9 cellular contexts compared by ENCODE assay signal in the genomic region with DNA sequence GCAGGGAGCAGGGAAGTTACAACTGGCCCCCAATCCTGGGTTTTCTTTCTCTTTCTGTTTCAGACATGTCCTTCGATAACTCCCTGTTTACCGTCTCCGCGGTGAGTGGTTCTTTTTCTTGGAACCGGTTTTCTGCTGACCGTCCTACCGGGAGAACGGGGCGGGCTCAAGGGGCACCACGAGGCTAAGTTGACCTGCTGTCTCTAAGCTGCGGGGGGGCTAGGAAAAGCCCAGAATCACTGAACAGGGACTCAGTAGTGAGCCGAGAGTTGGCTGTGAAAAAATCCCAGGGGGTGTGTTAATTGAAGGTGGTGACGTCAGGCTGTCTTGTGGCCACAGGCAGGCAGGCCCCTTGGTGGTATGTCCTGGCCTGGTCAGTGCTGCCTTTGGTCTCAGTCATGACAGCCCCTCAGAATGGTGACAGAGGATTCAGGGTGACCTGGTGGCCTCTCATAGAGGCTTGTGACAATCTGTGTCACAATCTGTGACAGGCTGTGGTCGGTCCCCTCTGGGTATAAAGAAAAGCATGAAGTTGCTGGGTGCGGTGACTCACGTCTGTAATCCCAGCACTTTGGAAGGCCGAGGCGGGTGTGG. TPM values are rescaled to one million over a fixed set of nuclear protein-coding genes. Genes with fewer than 3 reads are reported as not detected.
DNase-seq lines count a peak whose midpoint lies in the region; ATAC-seq and TF ChIP-seq lines count a peak whose summit lies in the region.
"Had no signal": no experiment of that assay in that cellular context is flagged by ENCODE, and none has a peak within 500 bp of the region (broad histone marks: within the 10 kb centered on the region; RNA-seq: fewer than 3 reads in every experiment).

No MANE protein-coding gene starts in this region.

- ATAC-seq in GM23338 (no peak), GM18498 (IDR thresholded peaks at IDR 0.05; ENCODE audit: unreplicated experiment) (no peak)

- no peaks in the 10 kb centered on the region for H3K9me3 ChIP-seq in SJSA1 (replicated peaks)

- DNase-seq in GM23338 (ENCODE audit: low spot score), result no peak
- DNase-seq in SJSA1 (ENCODE audit: low read depth in 1 of 2, low spot score in 2 of 2), result peak; percentile 50 to 59
- DNase-seq in fibroblast of villous mesenchyme (ENCODE audit: low read depth), result peak; percentile 81
- peak; percentile 76 for DNase-seq in renal cortical epithelial cell (ENCODE audit: low read depth)
- DNase-seq in DMS153 (lab: John Stamatoyannopoulos, UW), result no peak
- DNase-seq in NCI-H524 treated with DMSO at 0.1 percent for 48 hours (lab: John Stamatoyannopoulos, UW), result no peak
- DNase-seq in dermis blood vessel endothelial cell, result no peak

- H3K4me1 ChIP-seq in GM23338 (ENCODE audit: insufficient read depth) (no peaks in the 10 kb centered on the region), SJSA1 (replicated peaks) (peaks cover 16% of the 10 kb centered on the region)

- no peaks in the 10 kb centered on the region for H4K20me1 ChIP-seq in GM23338 (replicated peaks; ENCODE audit: insufficient read depth)

- peaks cover 8% of the 10 kb centered on the region for H3K4me1 Mint-ChIP-seq in GM23338

- peaks cover 10% of the 10 kb centered on the region for H3K27me3 Mint-ChIP-seq in GM23338 (ENCODE audit: insufficient read depth, low read depth, poor library complexity)
- H3K27me3 Mint-ChIP-seq: activated naive CD8-positive, alpha-beta T cell had no signal

- H3K4me3 ChIP-seq in GM23338 (no peak overlapping the region), SJSA1 (no peak overlapping the region), fibroblast of villous mesenchyme (ENCODE audit: low read depth, low read length) (no peak overlapping the region)

- H3K79me2 ChIP-seq in GM23338 (replicated peaks; ENCODE audit: insufficient read depth), result no peaks in the 10 kb centered on the region

- TF ChIP-seq CTCF in GM23338 (conservative IDR thresholded peaks at IDR 0.05; ENCODE audit: low read depth in 2 of 2) (no peak), fibroblast of villous mesenchyme (IDR thresholded peaks at IDR 0.05; ENCODE audit: insufficient read depth, low read depth, low read length) (no peak)

- no peak overlapping the region for H3K4me2 ChIP-seq in GM23338

- no peaks in the 10 kb centered on the region for H3K36me3 Mint-ChIP-seq in GM23338 (ENCODE audit: low read depth)
- H3K36me3 Mint-ChIP-seq: activated naive CD8-positive, alpha-beta T cell had no signal

- H3K9me3 Mint-ChIP-seq in GM23338, result no peaks in the 10 kb centered on the region; the same call in 2 of the 3 replicates

- H3K9me2 ChIP-seq in GM23338 (ENCODE audit: insufficient read depth), result no peaks in the 10 kb centered on the region; the same call in 1 of the 2 replicates

- H3K27ac Mint-ChIP-seq in GM23338, result no peak overlapping the region
- H3K27ac Mint-ChIP-seq: activated naive CD8-positive, alpha-beta T cell had no signal

- H3K27ac ChIP-seq in GM23338 (ENCODE audit: low read depth) (no peak overlapping the region), SJSA1 (no peak overlapping the region)

- no peaks in the 10 kb centered on the region for H3K27me3 ChIP-seq in GM23338 (ENCODE audit: insufficient read depth)
- no peaks in the 10 kb centered on the region for H3K27me3 ChIP-seq in SJSA1 (replicated peaks)

- 0 out of 2 replicates have a peak, but pooled peaks cover 3% of the 10 kb centered on the region for H3F3A ChIP-seq in GM23338 (replicated peaks; ENCODE audit: low read depth)

- H2AFZ ChIP-seq in GM23338, result peak overlapping the region; percentile 23; the same call in 1 of the 2 replicates

- H3K36me3 ChIP-seq in GM23338 (ENCODE audit: insufficient read depth), result no peaks in the 10 kb centered on the region
- no peaks in the 10 kb centered on the region for H3K36me3 ChIP-seq in SJSA1

- H3K4me3 Mint-ChIP-seq in GM23338, result no peak overlapping the region
- H3K4me3 Mint-ChIP-seq: activated naive CD8-positive, alpha-beta T cell had no signal

TF ChIP-seq in GM23338, 12 proteins besides CTCF, POLR2A, EP300 and RAD21 (continues in another document):
- no peak for TF ChIP-seq REST (IDR thresholded peaks at IDR 0.05; ENCODE audit: unreplicated experiment)
- TF ChIP-seq JUNB (IDR thresholded peaks at IDR 0.05; ENCODE audit: unreplicated experiment), result no peak
- TF ChIP-seq CREB1 (CRISPR knock-in tag; IDR thresholded peaks at IDR 0.05; ENCODE audit: low read depth), result no peak
- TF ChIP-seq EZH2 (IDR thresholded peaks at IDR 0.05; ENCODE audit: low read depth, unreplicated experiment), result no peak
- TF ChIP-seq POLR2AphosphoS5 (IDR thresholded peaks at IDR 0.05; ENCODE audit: low read depth), result no peak
- TF ChIP-seq NANOG (IDR thresholded peaks at IDR 0.05; ENCODE audit: borderline replicate concordance), result no peak

RNA-seq across cellular contexts. Expression of gene CARM1, which starts 8.1 kb away (rescaled TPM):
- total RNA-seq in GM23338 (2014; rRNA removed; shearing (Covaris generic)), result 118 and 125 TPM in 2 replicates
- 40.3 and 43.3 TPM in 2 replicates for polyA plus RNA-seq in GM23338 (2016; fragmentation: Nextera tagmentation; extraction: Ambion mirVana)
- total RNA-seq in SJSA1 (2014; rRNA removed; shearing (Covaris generic)), result 7.5 and 24.2 TPM in 2 replicates
- total RNA-seq in fibroblast of villous mesenchyme (38.0 and 40.6 TPM in 2 replicates), renal cortical epithelial cell (18.6 and 37.3 TPM in 2 replicates), dermis blood vessel endothelial cell (19.2 and 46.4 TPM in 2 replicates)

RNA-seq across cellular contexts. Expression of gene C19orf38, which starts 15.0 kb away (rescaled TPM):
- 0.78 TPM in 1 of 2 replicates, not detected in the other for total RNA-seq in GM23338 (2014; rRNA removed; shearing (Covaris generic))
- 0.43 and 0.45 TPM in 2 replicates for polyA plus RNA-seq in GM23338 (2016; fragmentation: Nextera tagmentation; extraction: Ambion mirVana)
- total RNA-seq in SJSA1 (2014; rRNA removed; shearing (Covaris generic)), result not detected in 2 replicates
- 0.43 TPM in 1 of 2 replicates, not detected in the other for total RNA-seq in fibroblast of villous mesenchyme
- total RNA-seq in renal cortical epithelial cell, result 0.85 TPM in 1 of 2 replicates, not detected in the other
- total RNA-seq in dermis blood vessel endothelial cell, result not detected in 2 replicates

RNA-seq across cellular contexts. Expression of gene TMED1, which starts 27.2 kb away (rescaled TPM):
- 28.5 and 37.2 TPM in 2 replicates for total RNA-seq in GM23338 (2014; rRNA removed; shearing (Covaris generic))
- 27.7 and 29.7 TPM in 2 replicates for polyA plus RNA-seq in GM23338 (2016; fragmentation: Nextera tagmentation; extraction: Ambion mirVana)
- total RNA-seq in SJSA1 (2014; rRNA removed; shearing (Covaris generic)), result 78.8 and 101 TPM in 2 replicates
- total RNA-seq in fibroblast of villous mesenchyme, result 46.6 and 48.3 TPM in 2 replicates
- 33.6 and 46.4 TPM in 2 replicates for total RNA-seq in renal cortical epithelial cell
- total RNA-seq in dermis blood vessel endothelial cell, result 43.1 and 60.6 TPM in 2 replicates

Comparison
In these comparisons a context has a peak if more than half of its experiments do, and no peak if none do; other contexts are left out.
1. DNase-seq: peak in SJSA1 (2 of 2), fibroblast of villous mesenchyme (single experiment) and renal cortical epithelial cell (single experiment); none in GM23338 (single experiment), DMS153 (single experiment), NCI-H524 treated with DMSO at 0.1 percent for 48 hours (single experiment) and dermis blood vessel endothelial cell (single experiment).